1 cellular context compared by ENCODE assay signal in the genomic region with DNA sequence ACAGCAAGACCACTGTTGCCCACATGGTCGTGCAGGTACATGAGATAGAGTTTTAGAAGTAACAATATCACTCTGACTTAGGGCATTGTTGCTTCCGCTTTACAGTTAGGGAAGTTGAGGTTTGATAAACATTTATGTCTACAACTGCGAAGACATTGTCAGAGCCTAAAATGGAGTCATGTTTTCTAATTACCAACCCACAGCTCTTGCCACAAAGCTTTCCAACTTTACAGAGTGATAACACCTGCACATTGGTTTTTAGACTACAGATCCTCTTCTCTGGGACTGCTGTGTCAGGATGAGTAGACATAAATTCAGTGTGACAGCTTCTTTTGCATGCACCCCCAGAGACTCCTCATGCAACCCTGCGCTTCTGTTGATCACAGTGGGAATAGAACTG.
TF ChIP-seq lines count a peak whose summit lies in the region.

No MANE protein-coding gene starts in this region.

TF ChIP-seq in SK-N-SH, 30 proteins besides CTCF, POLR2A, EP300 and RAD21 (continued from another document):
- TF ChIP-seq, protein P1, sequence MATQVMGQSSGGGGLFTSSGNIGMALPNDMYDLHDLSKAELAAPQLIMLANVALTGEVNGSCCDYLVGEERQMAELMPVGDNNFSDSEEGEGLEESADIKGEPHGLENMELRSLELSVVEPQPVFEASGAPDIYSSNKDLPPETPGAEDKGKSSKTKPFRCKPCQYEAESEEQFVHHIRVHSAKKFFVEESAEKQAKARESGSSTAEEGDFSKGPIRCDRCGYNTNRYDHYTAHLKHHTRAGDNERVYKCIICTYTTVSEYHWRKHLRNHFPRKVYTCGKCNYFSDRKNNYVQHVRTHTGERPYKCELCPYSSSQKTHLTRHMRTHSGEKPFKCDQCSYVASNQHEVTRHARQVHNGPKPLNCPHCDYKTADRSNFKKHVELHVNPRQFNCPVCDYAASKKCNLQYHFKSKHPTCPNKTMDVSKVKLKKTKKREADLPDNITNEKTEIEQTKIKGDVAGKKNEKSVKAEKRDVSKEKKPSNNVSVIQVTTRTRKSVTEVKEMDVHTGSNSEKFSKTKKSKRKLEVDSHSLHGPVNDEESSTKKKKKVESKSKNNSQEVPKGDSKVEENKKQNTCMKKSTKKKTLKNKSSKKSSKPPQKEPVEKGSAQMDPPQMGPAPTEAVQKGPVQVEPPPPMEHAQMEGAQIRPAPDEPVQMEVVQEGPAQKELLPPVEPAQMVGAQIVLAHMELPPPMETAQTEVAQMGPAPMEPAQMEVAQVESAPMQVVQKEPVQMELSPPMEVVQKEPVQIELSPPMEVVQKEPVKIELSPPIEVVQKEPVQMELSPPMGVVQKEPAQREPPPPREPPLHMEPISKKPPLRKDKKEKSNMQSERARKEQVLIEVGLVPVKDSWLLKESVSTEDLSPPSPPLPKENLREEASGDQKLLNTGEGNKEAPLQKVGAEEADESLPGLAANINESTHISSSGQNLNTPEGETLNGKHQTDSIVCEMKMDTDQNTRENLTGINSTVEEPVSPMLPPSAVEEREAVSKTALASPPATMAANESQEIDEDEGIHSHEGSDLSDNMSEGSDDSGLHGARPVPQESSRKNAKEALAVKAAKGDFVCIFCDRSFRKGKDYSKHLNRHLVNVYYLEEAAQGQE (IDR thresholded peaks at IDR 0.05; ENCODE audit: low read depth, low read length): no peak
